ENCODE assay signal across 2 cellular contexts in the genomic region with DNA sequence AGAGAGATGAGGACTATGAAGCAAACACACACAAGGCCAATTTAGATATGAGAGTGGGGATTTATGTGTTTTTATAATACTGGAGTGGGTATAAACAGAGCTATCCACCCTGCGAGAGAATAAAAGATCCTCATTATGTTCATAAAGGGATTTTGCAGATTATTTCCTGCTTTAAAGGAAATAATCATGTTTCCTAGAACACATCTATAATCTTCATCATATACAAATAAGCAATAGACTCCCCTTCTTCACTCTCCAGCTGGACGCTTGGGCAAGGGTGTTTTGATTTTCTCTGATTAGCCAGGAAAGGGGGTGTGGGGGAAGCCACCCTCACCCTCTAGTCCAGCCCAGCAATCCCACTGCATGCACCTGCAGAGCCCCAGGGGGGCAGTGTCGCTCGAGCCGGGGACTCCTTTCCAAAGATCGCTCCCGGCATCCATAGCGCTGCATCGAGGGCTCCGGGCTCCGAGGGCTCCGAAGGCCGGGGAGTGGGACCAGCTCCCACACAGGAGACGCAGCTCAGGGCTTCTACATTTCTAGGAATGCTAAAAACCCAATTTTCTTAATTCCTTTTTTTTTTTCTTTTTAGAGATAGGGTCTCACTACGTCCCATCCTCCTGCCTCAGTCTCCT.
TF ChIP-seq lines count a peak whose summit lies in the region.

No MANE protein-coding gene starts in this region.

TF ChIP-seq in IMR-90, 13 proteins besides CTCF, POLR2A, EP300 and RAD21:
- TF ChIP-seq, protein P1, sequence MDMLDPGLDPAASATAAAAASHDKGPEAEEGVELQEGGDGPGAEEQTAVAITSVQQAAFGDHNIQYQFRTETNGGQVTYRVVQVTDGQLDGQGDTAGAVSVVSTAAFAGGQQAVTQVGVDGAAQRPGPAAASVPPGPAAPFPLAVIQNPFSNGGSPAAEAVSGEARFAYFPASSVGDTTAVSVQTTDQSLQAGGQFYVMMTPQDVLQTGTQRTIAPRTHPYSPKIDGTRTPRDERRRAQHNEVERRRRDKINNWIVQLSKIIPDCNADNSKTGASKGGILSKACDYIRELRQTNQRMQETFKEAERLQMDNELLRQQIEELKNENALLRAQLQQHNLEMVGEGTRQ (IDR thresholded peaks at IDR 0.05; ENCODE audit: low read depth, low read length) = no peak
- no peak for TF ChIP-seq FOS (IDR thresholded peaks at IDR 0.05; ENCODE audit: low read depth, low read length)
- TF ChIP-seq CHD1 (IDR thresholded peaks at IDR 0.05; ENCODE audit: low read depth, low read length) = no peak
- TF ChIP-seq BHLHE40 (IDR thresholded peaks at IDR 0.05; ENCODE audit: low read depth, low read length) = no peak
- no peak for TF ChIP-seq MAZ (IDR thresholded peaks at IDR 0.05; ENCODE audit: borderline replicate concordance, low read depth, low read length)
- no peak for TF ChIP-seq SMC3 (IDR thresholded peaks at IDR 0.05; ENCODE audit: low read depth, low read length)
- TF ChIP-seq MXI1 (IDR thresholded peaks at IDR 0.05; ENCODE audit: borderline replicate concordance, low read depth, low read length) = no peak
- TF ChIP-seq RCOR1 (IDR thresholded peaks at IDR 0.05; ENCODE audit: insufficient replicate concordance, low read length) = no peak
- no peak for TF ChIP-seq NFE2L2 (IDR thresholded peaks at IDR 0.05; ENCODE audit: low read depth, low read length)
- TF ChIP-seq MAFK (IDR thresholded peaks at IDR 0.05; ENCODE audit: low read depth, low read length) = no peak
- no peak for TF ChIP-seq RFX5 (IDR thresholded peaks at IDR 0.05; ENCODE audit: low read depth, low read length)
- TF ChIP-seq CEBPB (IDR thresholded peaks at IDR 0.05; ENCODE audit: low read depth, low read length) = no peak

TF ChIP-seq in SK-N-SH, 30 proteins besides CTCF, POLR2A, EP300 and RAD21:
- TF ChIP-seq SMC3 (IDR thresholded peaks at IDR 0.05; ENCODE audit: low read depth, low read length) (no peak), FOSL2 (IDR thresholded peaks at IDR 0.05; ENCODE audit: borderline replicate concordance, low read depth) (no peak), RCOR1 (IDR thresholded peaks at IDR 0.05; ENCODE audit: low read length) (no peak), CHD2 (IDR thresholded peaks at IDR 0.05; ENCODE audit: low read length, partially characterized antibody) (no peak), TAF1 (IDR thresholded peaks at IDR 0.05; ENCODE audit: borderline replicate concordance, low read depth, low read length) (no peak), NFIC (IDR thresholded peaks at IDR 0.05; ENCODE audit: borderline replicate concordance) (no peak), RFX5 (IDR thresholded peaks at IDR 0.05; ENCODE audit: low read length) (no peak), FOXM1 (IDR thresholded peaks at IDR 0.05; ENCODE audit: low read depth) (no peak), MEF2A (IDR thresholded peaks at IDR 0.05; ENCODE audit: borderline replicate concordance, low read depth) (no peak), NRF1 (IDR thresholded peaks at IDR 0.05; ENCODE audit: low read depth, low read length) (no peak)
- TF ChIP-seq, protein P2, sequence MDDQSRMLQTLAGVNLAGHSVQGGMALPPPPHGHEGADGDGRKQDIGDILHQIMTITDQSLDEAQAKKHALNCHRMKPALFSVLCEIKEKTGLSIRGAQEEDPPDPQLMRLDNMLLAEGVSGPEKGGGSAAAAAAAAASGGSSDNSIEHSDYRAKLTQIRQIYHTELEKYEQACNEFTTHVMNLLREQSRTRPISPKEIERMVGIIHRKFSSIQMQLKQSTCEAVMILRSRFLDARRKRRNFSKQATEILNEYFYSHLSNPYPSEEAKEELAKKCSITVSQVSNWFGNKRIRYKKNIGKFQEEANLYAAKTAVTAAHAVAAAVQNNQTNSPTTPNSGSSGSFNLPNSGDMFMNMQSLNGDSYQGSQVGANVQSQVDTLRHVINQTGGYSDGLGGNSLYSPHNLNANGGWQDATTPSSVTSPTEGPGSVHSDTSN (IDR thresholded peaks at IDR 0.05) = no peak
